1 cellular context compared by ENCODE assay signal in genomic region chr5:73242741-73243140, GRCh38.
TF ChIP-seq lines count a peak whose summit lies in the region.

No MANE protein-coding gene starts in this region.

TF ChIP-seq in HCT116, 20 proteins besides CTCF, POLR2A, EP300 and RAD21 (continued from another document):
- TF ChIP-seq, protein P1, sequence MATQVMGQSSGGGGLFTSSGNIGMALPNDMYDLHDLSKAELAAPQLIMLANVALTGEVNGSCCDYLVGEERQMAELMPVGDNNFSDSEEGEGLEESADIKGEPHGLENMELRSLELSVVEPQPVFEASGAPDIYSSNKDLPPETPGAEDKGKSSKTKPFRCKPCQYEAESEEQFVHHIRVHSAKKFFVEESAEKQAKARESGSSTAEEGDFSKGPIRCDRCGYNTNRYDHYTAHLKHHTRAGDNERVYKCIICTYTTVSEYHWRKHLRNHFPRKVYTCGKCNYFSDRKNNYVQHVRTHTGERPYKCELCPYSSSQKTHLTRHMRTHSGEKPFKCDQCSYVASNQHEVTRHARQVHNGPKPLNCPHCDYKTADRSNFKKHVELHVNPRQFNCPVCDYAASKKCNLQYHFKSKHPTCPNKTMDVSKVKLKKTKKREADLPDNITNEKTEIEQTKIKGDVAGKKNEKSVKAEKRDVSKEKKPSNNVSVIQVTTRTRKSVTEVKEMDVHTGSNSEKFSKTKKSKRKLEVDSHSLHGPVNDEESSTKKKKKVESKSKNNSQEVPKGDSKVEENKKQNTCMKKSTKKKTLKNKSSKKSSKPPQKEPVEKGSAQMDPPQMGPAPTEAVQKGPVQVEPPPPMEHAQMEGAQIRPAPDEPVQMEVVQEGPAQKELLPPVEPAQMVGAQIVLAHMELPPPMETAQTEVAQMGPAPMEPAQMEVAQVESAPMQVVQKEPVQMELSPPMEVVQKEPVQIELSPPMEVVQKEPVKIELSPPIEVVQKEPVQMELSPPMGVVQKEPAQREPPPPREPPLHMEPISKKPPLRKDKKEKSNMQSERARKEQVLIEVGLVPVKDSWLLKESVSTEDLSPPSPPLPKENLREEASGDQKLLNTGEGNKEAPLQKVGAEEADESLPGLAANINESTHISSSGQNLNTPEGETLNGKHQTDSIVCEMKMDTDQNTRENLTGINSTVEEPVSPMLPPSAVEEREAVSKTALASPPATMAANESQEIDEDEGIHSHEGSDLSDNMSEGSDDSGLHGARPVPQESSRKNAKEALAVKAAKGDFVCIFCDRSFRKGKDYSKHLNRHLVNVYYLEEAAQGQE (IDR thresholded peaks at IDR 0.05; ENCODE audit: low read depth) = no peak
- no peak for TF ChIP-seq EZH2 (IDR thresholded peaks at IDR 0.05)
- TF ChIP-seq YY1 (IDR thresholded peaks at IDR 0.05; ENCODE audit: extremely low read depth, insufficient replicate concordance, low read depth, low read length) = no peak
- no peak for TF ChIP-seq ZBTB33 (IDR thresholded peaks at IDR 0.05; ENCODE audit: extremely low read depth, insufficient replicate concordance, low read length)
- TF ChIP-seq EGR1 (IDR thresholded peaks at IDR 0.05; ENCODE audit: low read depth) = no peak
- no peak for TF ChIP-seq JUND (IDR thresholded peaks at IDR 0.05)
- no peak for TF ChIP-seq MAX (IDR thresholded peaks at IDR 0.05)
- no peak for TF ChIP-seq ZFX (IDR thresholded peaks at IDR 0.05)
- TF ChIP-seq CEBPB (IDR thresholded peaks at IDR 0.05; ENCODE audit: low read depth) = no peak
- TF ChIP-seq CBX3 (IDR thresholded peaks at IDR 0.05; ENCODE audit: low read depth) = no peak
- no peak for TF ChIP-seq FOSL1 (IDR thresholded peaks at IDR 0.05; ENCODE audit: low read depth)
- no peak for TF ChIP-seq SIN3A (IDR thresholded peaks at IDR 0.05; ENCODE audit: low read depth)
- no peak for TF ChIP-seq SP1 (IDR thresholded peaks at IDR 0.05; ENCODE audit: low read depth)
- no peak for TF ChIP-seq POLR2AphosphoS5 (IDR thresholded peaks at IDR 0.05; ENCODE audit: low read depth, low read length)
- no peak for TF ChIP-seq ZNF274 (IDR thresholded peaks at IDR 0.05; ENCODE audit: low read depth, low read length)
- TF ChIP-seq SRF (IDR thresholded peaks at IDR 0.05; ENCODE audit: low read depth) = no peak
